ENCODE assay signal across 2 cellular contexts in genomic region chr20:16220826-16221225, GRCh38.
A peak's percentile ranks its signal among the peaks of the same experiment; 100 is the strongest.
TF ChIP-seq lines count a peak whose summit lies in the region.

No MANE protein-coding gene starts in this region.

TF ChIP-seq in HepG2, 621 proteins besides CTCF, POLR2A, EP300 and RAD21 (continued from another document):
- TF ChIP-seq ZBTB20 (CRISPR knock-in tag; IDR thresholded peaks at IDR 0.05; ENCODE audit: borderline replicate concordance, low read depth), result no peak
- peak; percentile 97 for TF ChIP-seq ZNF12 (CRISPR knock-in tag; IDR thresholded peaks at IDR 0.05)
- no peak for TF ChIP-seq ZNF510 (CRISPR knock-in tag; IDR thresholded peaks at IDR 0.05; ENCODE audit: low read depth)
- no peak for TF ChIP-seq BATF2 (CRISPR knock-in tag; IDR thresholded peaks at IDR 0.05)

TF ChIP-seq in K562, 482 proteins besides CTCF, POLR2A, EP300 and RAD21:
- peak; percentile 42; the same call in 1 of the 2 replicates for TF ChIP-seq ZNF12 (CRISPR knock-in tag; IDR thresholded peaks at IDR 0.05)
- no peak for TF ChIP-seq POLR2H (tag; IDR thresholded peaks at IDR 0.05; ENCODE audit: low read depth)
- TF ChIP-seq ZNF57 (CRISPR knock-in tag; IDR thresholded peaks at IDR 0.05), result no peak
- TF ChIP-seq BRD4 (IDR thresholded peaks at IDR 0.05), result no peak
